ENCODE assay signal across 8 cellular contexts in genomic region chr17:75524971-75525805, GRCh38. TPM values are rescaled to one million over a fixed set of nuclear protein-coding genes. Genes with fewer than 3 reads are reported as not detected.
DNase-seq lines count a peak whose midpoint lies in the region; ATAC-seq, FAIRE-seq and TF ChIP-seq lines count a peak whose summit lies in the region.

LLGL2 (plus strand) TSS chr17:75525697; CDS start chr17:75543427, 17,730 bp downstream.

- H3K27ac ChIP-seq in RWPE2 (ENCODE audit: poor library complexity, severe bottlenecking) (peak within 1 kb of the TSS; percentile 59), ovary (peak within 1 kb of the TSS in 1 of 2 donors; percentile 71), tibial nerve (peak within 1 kb of the TSS; percentile 26 to 85 (median 80))

- H3K36me3 ChIP-seq in RWPE2 (ENCODE audit: low read depth), result peaks cover 15% of the 10 kb centered on the region
- no peaks in the 10 kb centered on the region for H3K36me3 ChIP-seq in ovary
- H3K36me3 ChIP-seq in tibial nerve, result peaks cover 0 to 15% (median 0%) of the 10 kb centered on the region in 3 donors

- DNase-seq in DMS114 treated with DMSO at 0.1 percent for 48 hours (lab: John Stamatoyannopoulos, UW; ENCODE audit: unreplicated experiment), result peak; percentile 32
- DNase-seq in RWPE2 (ENCODE audit: low spot score), result peak; percentile 87
- peak; percentile 85 for DNase-seq in activated effector memory CD4-positive, alpha-beta T cell treated with Interleukin-2 at 50 U/mL for 16 hours
- DNase-seq in frontal cortex (ENCODE audit: low spot score in 2 of 2), result peak; percentile 91 to 92
- DNase-seq in ovary, result peak; percentile 70 to 82 (median 77)
- peak in 1 of 2 donors; percentile 35 for DNase-seq in tibial nerve (ENCODE audit: low spot score in 2 of 2)

- H3K27me3 ChIP-seq in RWPE2 (ENCODE audit: insufficient read depth, poor library complexity, severe bottlenecking) (no peaks in the 10 kb centered on the region), ovary (no peaks in the 10 kb centered on the region), tibial nerve (no peaks in the 10 kb centered on the region)

- TF ChIP-seq POLR2A in ovary (IDR thresholded peaks at IDR 0.05) (peak; percentile 29), tibial nerve (IDR thresholded peaks at IDR 0.05) (peak in 1 of 2 donors; percentile 28)

- TF ChIP-seq CTCF in LNCAP (IDR thresholded peaks at IDR 0.05), result peak; percentile 66
- TF ChIP-seq CTCF in RWPE2 (IDR thresholded peaks at IDR 0.05; ENCODE audit: poor library complexity, severe bottlenecking), result peak; percentile 72
- TF ChIP-seq CTCF in ovary (IDR thresholded peaks at IDR 0.05), result peak; percentile 24 to 43 (median 33)
- peak; percentile 31 to 69 (median 56) for TF ChIP-seq CTCF in tibial nerve (IDR thresholded peaks at IDR 0.05)

- H3K4me1 ChIP-seq in RWPE2 (ENCODE audit: insufficient read depth, poor library complexity, severe bottlenecking) (peaks cover 5% of the 10 kb centered on the region), ovary (ENCODE audit: insufficient read depth) (no peaks in the 10 kb centered on the region), tibial nerve (peaks cover 0 to 20% (median 8%) of the 10 kb centered on the region in 4 donors)

- WGBS in ovary, 3 donors, result 0 to 1% (median 0%) methylated on average over 53 to 108 of the region's 108 CpGs
- WGBS in tibial nerve, 2 donors, result 0 to 1% methylated on average over 30 to 59 of the region's 108 CpGs

- intact Hi-C loops in ovary (cut with DNase I), result loop anchor here in 1 of 4 donors (5.0 kb wide), 1 partner anchor 62 kb away; the partner anchor contains the start of gene MYO15B

- H3K4me3 ChIP-seq in RWPE2 (ENCODE audit: severe bottlenecking) (peak within 1 kb of the TSS; percentile 58), ovary (peak within 1 kb of the TSS; percentile 75), tibial nerve (peak within 1 kb of the TSS; percentile 50 to 81 (median 69))

- FAIRE-seq in frontal cortex (lab: Jason Lieb, UNC), result no peak

- TF ChIP-seq EP300 in ovary (IDR thresholded peaks at IDR 0.05) (no peak), tibial nerve (IDR thresholded peaks at IDR 0.05) (no peak)

- H3K9me3 ChIP-seq in RWPE2 (ENCODE audit: severe bottlenecking) (no peaks in the 10 kb centered on the region), ovary (no peaks in the 10 kb centered on the region), tibial nerve (no peaks in the 10 kb centered on the region)

- ATAC-seq in GM21717 (IDR thresholded peaks at IDR 0.05; ENCODE audit: unreplicated experiment) (peak; percentile 66), RWPE2 (ENCODE audit: low read depth) (peak; percentile 77)

RNA-seq across cellular contexts. Expression of gene LLGL2, which starts in this region (rescaled TPM):
- total RNA-seq in frontal cortex (0.82 TPM), ovary (10 to 100 TPM in 6 of 7 donors, 1 to 10 TPM in 1; 9.9 to 45.4 (median 17.2) TPM), tibial nerve (10 to 100 TPM in 1 of 4 donors, 1 to 10 TPM in 3; 8.4 to 18.4 (median 8.8) TPM)
- 1 to 10 TPM in 1 of 2 donors, under 1 TPM in 1; 0.20 to 9.2 TPM for polyA plus RNA-seq in ovary

Comparison
In these comparisons a context has a peak if more than half of its experiments do, and no peak if none do; other contexts are left out.
1. Peak in DNase-seq in frontal cortex; RNA of the gene not detected or under 1 TPM.